Comparison of ENCODE assay signal across 1 cellular context in genomic region chr11:123300874-123301695, GRCh38.
TF ChIP-seq lines count a peak whose summit lies in the region.

No MANE protein-coding gene starts in this region.

TF ChIP-seq in GM23338, 12 proteins besides CTCF, POLR2A, EP300 and RAD21 (continued from another document):
- no peak for TF ChIP-seq ZNF462 (CRISPR knock-in tag; IDR thresholded peaks at IDR 0.05)
